Comparison of ENCODE assay signal across 8 cellular contexts in the genomic region with DNA sequence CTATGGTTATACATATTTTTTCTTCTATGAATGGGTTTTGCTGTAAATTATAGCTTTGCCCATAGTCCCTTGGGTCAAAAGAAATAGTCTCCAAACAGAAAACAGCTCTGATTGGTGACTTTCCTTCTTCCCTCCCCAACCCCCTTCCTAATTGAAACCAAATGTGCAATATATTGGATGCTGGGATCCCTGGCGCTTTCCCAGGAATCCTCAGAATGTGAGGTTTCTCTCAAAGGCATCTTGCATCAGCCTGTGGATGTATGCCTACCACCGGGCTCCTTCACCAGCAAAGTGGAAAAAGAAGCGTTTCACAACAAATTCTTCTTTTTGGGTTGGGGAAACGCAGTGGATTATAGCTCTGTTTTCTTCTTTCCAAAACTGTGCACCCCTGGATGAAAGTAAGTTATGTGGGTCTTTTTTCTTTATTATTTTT. TPM values are rescaled to one million over a fixed set of nuclear protein-coding genes. Genes with fewer than 3 reads are reported as not detected.
A peak's percentile ranks its signal among the peaks of the same experiment; 100 is the strongest.
DNase-seq lines count a peak whose midpoint lies in the region; ATAC-seq and TF ChIP-seq lines count a peak whose summit lies in the region.

A gene (plus strand): TSS at position 231 of the 433 bp plus-strand sequence. CDS start 86,600 bp downstream, outside the sequence.

- peak within 1 kb of the TSS; percentile 82 for H2AFZ ChIP-seq in mammary epithelial cell (ENCODE audit: low read depth, low read length)

- no peaks in the 10 kb centered on the region for H3K79me2 ChIP-seq in mammary epithelial cell (ENCODE audit: insufficient read depth, low read length)

- H3K36me3 ChIP-seq in mammary epithelial cell (ENCODE audit: insufficient read depth, low read length) (no peaks in the 10 kb centered on the region), left lung (no peaks in the 10 kb centered on the region), suprapubic skin (no peaks in the 10 kb centered on the region)

- DNase-seq in HFF-Myc (ENCODE audit: extremely low read depth, low read depth) (peak; percentile 97), mammary epithelial cell (no peak), left lung (peak in 1 of 2 donors; percentile 50), suprapubic skin (ENCODE audit: low spot score in 2 of 2) (peak; percentile 89 to 90), NOMO-1 treated with dmso at 0.1 percent for 144 hours (lab: John Stamatoyannopoulos, UW; ENCODE audit: unreplicated experiment) (no peak), SHP77 (lab: John Stamatoyannopoulos, UW) (no peak), iPS-NIHi7 (ENCODE audit: extremely low spot score) (no peak)

- H3K4me1 ChIP-seq in mammary epithelial cell (ENCODE audit: insufficient read depth, low read length) (peaks cover 6% of the 10 kb centered on the region), left lung (no peaks in the 10 kb centered on the region), suprapubic skin (peaks cover 8% of the 10 kb centered on the region)

- 31% methylated on average over 4 of the region's 4 CpGs for WGBS in mammary epithelial cell (ENCODE audit: low coverage, missing lambda C conversion rate)
- WGBS in suprapubic skin = 49% methylated on average over 4 of the region's 4 CpGs

- peak within 1 kb of the TSS; percentile 15 for H3K27ac ChIP-seq in mammary epithelial cell (ENCODE audit: insufficient read depth, low read depth, low read length)
- peak within 1 kb of the TSS; percentile 58 to 84 for H3K27ac ChIP-seq in left lung
- peak within 1 kb of the TSS; percentile 87 for H3K27ac ChIP-seq in suprapubic skin

- no peaks in the 10 kb centered on the region for H3K9me3 ChIP-seq in mammary epithelial cell (replicated peaks; ENCODE audit: insufficient read depth, low read length)
- H3K9me3 ChIP-seq in left lung = no peaks in the 10 kb centered on the region
- H3K9me3 ChIP-seq in suprapubic skin = no peaks in the 10 kb centered on the region

- H3K9ac ChIP-seq in mammary epithelial cell (ENCODE audit: insufficient read depth, low read length) = no peak within 1 kb of the TSS

- H3K4me3 ChIP-seq in HFF-Myc (replicated peaks; ENCODE audit: low read depth, low read length) (peak within 1 kb of the TSS; percentile 64), mammary epithelial cell (replicated peaks in 1 of 3; ENCODE audit: insufficient read depth in 1 of 3, low read depth in 2 of 3, low read length in 3 of 3) (peak within 1 kb of the TSS; percentile 24 to 43 (median 25)), left lung (peak within 1 kb of the TSS; percentile 19 to 29), suprapubic skin (peak within 1 kb of the TSS; percentile 41)

- no peak for TF ChIP-seq EP300 in suprapubic skin (IDR thresholded peaks at IDR 0.05)

- H3K27me3 ChIP-seq in mammary epithelial cell (ENCODE audit: insufficient read depth, low read length) = no peaks in the 10 kb centered on the region
- no peaks in the 10 kb centered on the region for H3K27me3 ChIP-seq in left lung
- no peaks in the 10 kb centered on the region for H3K27me3 ChIP-seq in suprapubic skin

- ATAC-seq in left lung = peak; percentile 57
- no peak for ATAC-seq in GM19397 (IDR thresholded peaks at IDR 0.05; ENCODE audit: unreplicated experiment)

- no peaks in the 10 kb centered on the region for H4K20me1 ChIP-seq in mammary epithelial cell (ENCODE audit: insufficient read depth, low read length)

- CTCF ChIA-PET in mammary epithelial cell (lab: Charles Lee; ENCODE audit: low non-redundant PET) = interaction anchor here (0.8 kb wide), 1 partner anchor 313 kb away, joined by 6 read pairs; no protein-coding TSS in a partner anchor

- no TSS peak for BruUV-seq in mammary epithelial cell (replicated peaks; lab: Mats Ljungman, UMichigan)

- TF ChIP-seq POLR2A in suprapubic skin (IDR thresholded peaks at IDR 0.05) = no peak

- TF ChIP-seq CTCF in HFF-Myc (IDR thresholded peaks at IDR 0.05; ENCODE audit: low read depth, low read length, missing control alignments) (no peak), mammary epithelial cell (conservative IDR thresholded peaks at IDR 0.05 in 1 of 2, IDR thresholded peaks at IDR 0.05 in 1 of 2; ENCODE audit: extremely low read depth in 1 of 2, insufficient read depth in 1 of 2, low read depth in 1 of 2, low read length in 2 of 2) (no peak), left lung (IDR thresholded peaks at IDR 0.05) (no peak), suprapubic skin (IDR thresholded peaks at IDR 0.05) (no peak)

- dilution Hi-C loops in mammary epithelial cell (cut with HindIII; ENCODE audit: low sequenced_read_pairs) = no loop called here

- intact Hi-C loops in mammary epithelial cell (cut with micrococcal nuclease) = no loop called here
- intact Hi-C loops in left lung (cut with DNase I) = no loop called here

- H3K4me2 ChIP-seq in mammary epithelial cell (ENCODE audit: insufficient read depth, low read depth, low read length) = peak within 1 kb of the TSS; percentile 72

- in situ Hi-C loops in mammary epithelial cell (cut with MboI; ENCODE audit: low sequenced_read_pairs in 2 of 2) = no loop called here

RNA-seq across cellular contexts. Expression of the gene that starts here (rescaled TPM):
- total RNA-seq in mammary epithelial cell = 100 to 1,000 TPM in 1 of 2 donors, 1 to 10 TPM in 1; 7.5 to 154 TPM
- polyA plus RNA-seq in mammary epithelial cell = 3.2 TPM
- 2.5 TPM for polyA minus RNA-seq in mammary epithelial cell
- 10 to 100 TPM; 47.1 to 47.6 TPM for total RNA-seq in left lung
- total RNA-seq in suprapubic skin = 10 to 100 TPM in 2 of 4 donors, 1 to 10 TPM in 2; 7.7 to 50.2 (median 13.8) TPM

Comparison
In these comparisons a context has a peak if more than half of its experiments do, and no peak if none do; other contexts are left out.
1. DNase-seq: peak in HFF-Myc (single experiment) and suprapubic skin (2 of 2); none in mammary epithelial cell (single experiment), NOMO-1 treated with dmso at 0.1 percent for 144 hours (single experiment), SHP77 (0 of 2) and iPS-NIHi7 (single experiment).
2. H3K27ac ChIP-seq: peak in every context shown above with its lines; median percentile 87 in suprapubic skin; 71 in left lung; 15 in mammary epithelial cell.
3. Peak in every context shown above with its lines, with median percentiles within 50 percentile points of each other: H3K4me3 ChIP-seq.